In genomic region chr5:10669983-10670382, GRCh38 we compare ENCODE assay signal across 2 cellular contexts.
TF ChIP-seq lines count a peak whose summit lies in the region.

No MANE protein-coding gene starts in this region.

TF ChIP-seq in HepG2, 621 proteins besides CTCF, POLR2A, EP300 and RAD21:
- TF ChIP-seq, protein P1, sequence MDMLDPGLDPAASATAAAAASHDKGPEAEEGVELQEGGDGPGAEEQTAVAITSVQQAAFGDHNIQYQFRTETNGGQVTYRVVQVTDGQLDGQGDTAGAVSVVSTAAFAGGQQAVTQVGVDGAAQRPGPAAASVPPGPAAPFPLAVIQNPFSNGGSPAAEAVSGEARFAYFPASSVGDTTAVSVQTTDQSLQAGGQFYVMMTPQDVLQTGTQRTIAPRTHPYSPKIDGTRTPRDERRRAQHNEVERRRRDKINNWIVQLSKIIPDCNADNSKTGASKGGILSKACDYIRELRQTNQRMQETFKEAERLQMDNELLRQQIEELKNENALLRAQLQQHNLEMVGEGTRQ (IDR thresholded peaks at IDR 0.05; ENCODE audit: low read depth, low read length), result no peak
- TF ChIP-seq, protein P1 (CRISPR knock-in tag; IDR thresholded peaks at IDR 0.05; ENCODE audit: borderline replicate concordance), result no peak
- TF ChIP-seq THYN1 (CRISPR knock-in tag; IDR thresholded peaks at IDR 0.05; ENCODE audit: borderline replicate concordance, low read depth) (no peak), PRMT3 (CRISPR knock-in tag; IDR thresholded peaks at IDR 0.05; ENCODE audit: borderline replicate concordance, low read depth) (no peak), CREB1 (IDR thresholded peaks at IDR 0.05) (peak; percentile 92), CREB1 (CRISPR knock-in tag; IDR thresholded peaks at IDR 0.05) (no peak), ZNF280B (CRISPR knock-in tag; IDR thresholded peaks at IDR 0.05; ENCODE audit: borderline replicate concordance) (no peak)

TF ChIP-seq in K562, 482 proteins besides CTCF, POLR2A, EP300 and RAD21:
- TF ChIP-seq SMAD3 (CRISPR knock-in tag; conservative IDR thresholded peaks at IDR 0.05) (no peak), CBX5 (IDR thresholded peaks at IDR 0.05; ENCODE audit: borderline replicate concordance, low read depth) (no peak), EHMT2 (IDR thresholded peaks at IDR 0.05) (peak; percentile 40; the same call in 1 of the 2 replicates), TSC22D4 (tag; IDR thresholded peaks at IDR 0.05) (peak; percentile 93; the same call in 1 of the 2 replicates), RNF219 (CRISPR knock-in tag; IDR thresholded peaks at IDR 0.05) (no peak), ZNF140 (CRISPR knock-in tag; IDR thresholded peaks at IDR 0.05) (no peak), KDM1A (IDR thresholded peaks at IDR 0.05) (0 out of 4 replicates have a peak, but pooled peaks of 1 of the 2 experiments have one; percentile 24), ZNF436 (CRISPR knock-in tag; IDR thresholded peaks at IDR 0.05) (no peak)
- TF ChIP-seq, protein P2, sequence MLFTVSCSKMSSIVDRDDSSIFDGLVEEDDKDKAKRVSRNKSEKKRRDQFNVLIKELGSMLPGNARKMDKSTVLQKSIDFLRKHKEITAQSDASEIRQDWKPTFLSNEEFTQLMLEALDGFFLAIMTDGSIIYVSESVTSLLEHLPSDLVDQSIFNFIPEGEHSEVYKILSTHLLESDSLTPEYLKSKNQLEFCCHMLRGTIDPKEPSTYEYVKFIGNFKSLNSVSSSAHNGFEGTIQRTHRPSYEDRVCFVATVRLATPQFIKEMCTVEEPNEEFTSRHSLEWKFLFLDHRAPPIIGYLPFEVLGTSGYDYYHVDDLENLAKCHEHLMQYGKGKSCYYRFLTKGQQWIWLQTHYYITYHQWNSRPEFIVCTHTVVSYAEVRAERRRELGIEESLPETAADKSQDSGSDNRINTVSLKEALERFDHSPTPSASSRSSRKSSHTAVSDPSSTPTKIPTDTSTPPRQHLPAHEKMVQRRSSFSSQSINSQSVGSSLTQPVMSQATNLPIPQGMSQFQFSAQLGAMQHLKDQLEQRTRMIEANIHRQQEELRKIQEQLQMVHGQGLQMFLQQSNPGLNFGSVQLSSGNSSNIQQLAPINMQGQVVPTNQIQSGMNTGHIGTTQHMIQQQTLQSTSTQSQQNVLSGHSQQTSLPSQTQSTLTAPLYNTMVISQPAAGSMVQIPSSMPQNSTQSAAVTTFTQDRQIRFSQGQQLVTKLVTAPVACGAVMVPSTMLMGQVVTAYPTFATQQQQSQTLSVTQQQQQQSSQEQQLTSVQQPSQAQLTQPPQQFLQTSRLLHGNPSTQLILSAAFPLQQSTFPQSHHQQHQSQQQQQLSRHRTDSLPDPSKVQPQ (CRISPR knock-in tag; IDR thresholded peaks at IDR 0.05; ENCODE audit: borderline replicate concordance), result no peak
